In the genomic region with DNA sequence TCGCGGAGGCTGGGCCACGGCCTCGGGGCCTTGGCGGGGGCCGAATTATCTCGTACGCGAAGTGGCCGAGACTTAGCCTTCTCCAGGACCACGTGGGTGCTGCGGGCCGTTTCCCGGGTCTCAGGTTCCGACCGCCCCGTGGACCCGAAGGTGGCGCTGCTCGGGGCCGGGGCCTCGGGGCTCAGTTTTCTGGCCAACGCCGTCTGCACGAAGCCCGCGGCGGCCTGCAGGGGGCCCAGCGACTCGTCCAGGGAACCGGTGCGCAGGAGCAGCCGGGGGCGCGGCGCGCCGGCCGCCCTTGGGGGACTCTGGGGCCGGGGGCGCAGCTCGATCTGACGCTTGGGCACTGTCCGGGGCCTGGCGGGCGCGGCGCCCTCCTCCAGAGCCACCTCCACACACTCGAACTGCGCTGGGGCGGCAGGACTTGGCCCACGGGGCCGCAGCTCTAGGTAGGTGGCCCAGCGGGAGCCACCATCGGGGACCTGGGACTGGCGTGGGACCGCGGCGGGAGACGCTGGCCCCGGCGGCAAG, we compare ENCODE assay signal across 8 cellular contexts. TPM values are rescaled to one million over a fixed set of nuclear protein-coding genes. Genes with fewer than 3 reads are reported as not detected.
DNase-seq lines count a peak whose midpoint lies in the region; ATAC-seq and TF ChIP-seq lines count a peak whose summit lies in the region.

No MANE protein-coding gene starts in this region.

- TF ChIP-seq CTCF in endodermal cell (conservative IDR thresholded peaks at IDR 0.05): peak; percentile 85

- peak; percentile 56 to 59 for DNase-seq in activated CD4-positive, alpha-beta T cell treated with anti-CD3 and anti-CD28 coated beads for 4 hours
- no peak for DNase-seq in activated CD4-positive, alpha-beta T cell treated with anti-CD3 and anti-CD28 coated beads for 48 hours
- peak; percentile 66 for DNase-seq in T-helper 9 cell
- DNase-seq in endodermal cell: peak; percentile 91
- DNase-seq in naive B cell: peak; percentile 76
- DNase-seq in hippocampal formation (lab: John Stamatoyannopoulos, UW): no peak
- no peak for DNase-seq in 8988T
- DNase-seq in NCI-H1048 (lab: John Stamatoyannopoulos, UW): no peak

- 3 to 9% methylated on average over 16 to 62 of the region's 62 CpGs for WGBS in endodermal cell (ENCODE audit: insufficient coverage in 1 of 2, insufficient read length in 1 of 2), 2 experiments

- peaks cover 21% of the 10 kb centered on the region for H3K27me3 Mint-ChIP-seq in endodermal cell (ENCODE audit: insufficient read depth)
- no peaks in the 10 kb centered on the region for H3K27me3 Mint-ChIP-seq in naive B cell

- H3K27ac Mint-ChIP-seq in endodermal cell: no peak overlapping the region
- no peak overlapping the region for H3K27ac Mint-ChIP-seq in naive B cell

- peak overlapping the region; percentile 25 for H3K9ac ChIP-seq in endodermal cell (ENCODE audit: extremely low read depth, low read length, poor library complexity, severe bottlenecking)

- H3K4me1 Mint-ChIP-seq in endodermal cell (peaks cover 30% of the 10 kb centered on the region), naive B cell (peaks cover 31 to 48% (median 35%) of the 10 kb centered on the region in 3 donors)

- H3K4me3 Mint-ChIP-seq in endodermal cell (peak overlapping the region; percentile 68), naive B cell (peak overlapping the region in 7 of 8 donors; percentile 83 to 97 (median 97))

- H3K36me3 Mint-ChIP-seq in endodermal cell (ENCODE audit: low read depth): peaks cover 5% of the 10 kb centered on the region
- H3K36me3 Mint-ChIP-seq in naive B cell: no peaks in the 10 kb centered on the region

- H3K27ac ChIP-seq in endodermal cell (ENCODE audit: low read depth, low read length): no peak overlapping the region

- peak overlapping the region; percentile 75 for H3K4me3 ChIP-seq in endodermal cell (ENCODE audit: low read length)

- peaks cover 7% of the 10 kb centered on the region for H3K4me1 ChIP-seq in endodermal cell (ENCODE audit: control insufficient read depth, insufficient read depth, low read length)

- peak; percentile 9 to 16 for ATAC-seq in naive B cell (ENCODE audit: low read depth in 2 of 2)

- H3K27me3 ChIP-seq in endodermal cell (ENCODE audit: control insufficient read depth, insufficient read depth, low read length, poor library complexity, severe bottlenecking): peaks cover 23% of the 10 kb centered on the region

- H3K9me3 ChIP-seq in endodermal cell (ENCODE audit: control insufficient read depth, low read length): no peaks in the 10 kb centered on the region

- H3K9me3 Mint-ChIP-seq in endodermal cell (no peaks in the 10 kb centered on the region), naive B cell (no peaks in the 10 kb centered on the region)

- H3K36me3 ChIP-seq in endodermal cell (ENCODE audit: control insufficient read depth, insufficient read depth, low read length): no peaks in the 10 kb centered on the region

RNA-seq across cellular contexts. Expression of a gene that starts 0.7 kb away (rescaled TPM):
- 1 to 10 TPM; 4.8 to 6.6 TPM for total RNA-seq in endodermal cell
- polyA plus RNA-seq in endodermal cell (2013, experiment 1 of 2): 1.4 TPM
- 1.4 TPM for polyA plus RNA-seq in endodermal cell (2013, experiment 2 of 2)
- 1 to 10 TPM in 3 of 6 donors, under 1 TPM in 3; 0.67 to 2.5 (median 1.1) TPM for polyA plus RNA-seq in naive B cell (ENCODE audit: low read depth in 6 of 6)

RNA-seq across cellular contexts. Expression of a gene that starts 4.5 kb away (rescaled TPM):
- total RNA-seq in endodermal cell: under 1 TPM; 0.57 to 0.60 TPM
- polyA plus RNA-seq in endodermal cell (2013, experiment 1 of 2): not detected
- 0.50 TPM for polyA plus RNA-seq in endodermal cell (2013, experiment 2 of 2)
- 100 to 1,000 TPM in 1 of 6 donors, 10 to 100 TPM in 5; 49.7 to 105 (median 88.1) TPM for polyA plus RNA-seq in naive B cell (ENCODE audit: low read depth in 6 of 6)

RNA-seq across cellular contexts. Expression of a gene that starts 9.7 kb away (rescaled TPM):
- total RNA-seq in endodermal cell: 10 to 100 TPM in 1 of 2 donors, 1 to 10 TPM in 1; 9.8 to 10.6 TPM
- 9.7 TPM for polyA plus RNA-seq in endodermal cell (2013, experiment 1 of 2)
- 7.9 TPM for polyA plus RNA-seq in endodermal cell (2013, experiment 2 of 2)
- 10 to 100 TPM in 1 of 6 donors, 1 to 10 TPM in 5; 3.3 to 10.5 (median 5.5) TPM for polyA plus RNA-seq in naive B cell (ENCODE audit: low read depth in 6 of 6)

RNA-seq across cellular contexts. Expression of a gene that starts 11.1 kb away (rescaled TPM):
- total RNA-seq in endodermal cell: under 1 TPM; 0.35 to 0.93 TPM
- 0.28 TPM for polyA plus RNA-seq in endodermal cell (2013, experiment 1 of 2)
- polyA plus RNA-seq in endodermal cell (2013, experiment 2 of 2): not detected
- under 1 TPM in 3 of 6 donors, not detected in 3; 0.13 to 0.57 (median 0.49) TPM for polyA plus RNA-seq in naive B cell (ENCODE audit: low read depth in 6 of 6)

RNA-seq across cellular contexts. Expression of a gene that starts 45.1 kb away (rescaled TPM):
- 10 to 100 TPM; 21.8 to 26.6 TPM for total RNA-seq in endodermal cell
- 30.9 TPM for polyA plus RNA-seq in endodermal cell (2013, experiment 1 of 2)
- polyA plus RNA-seq in endodermal cell (2013, experiment 2 of 2): 32.0 TPM
- polyA plus RNA-seq in naive B cell (ENCODE audit: low read depth in 6 of 6): 10 to 100 TPM in 1 of 6 donors, 1 to 10 TPM in 4, not detected in 1; 4.3 to 10.0 (median 4.8) TPM

Comparison
In these comparisons a context has a peak if more than half of its experiments do, and no peak if none do; other contexts are left out.
1. DNase-seq: peak in activated CD4-positive, alpha-beta T cell treated with anti-CD3 and anti-CD28 coated beads for 4 hours (2 of 2), T-helper 9 cell (single experiment), endodermal cell (single experiment) and naive B cell (single experiment); none in activated CD4-positive, alpha-beta T cell treated with anti-CD3 and anti-CD28 coated beads for 48 hours (single experiment), hippocampal formation (0 of 2), 8988T (single experiment) and NCI-H1048 (single experiment).